In genomic region chr18:57587262-57587661, GRCh38 we compare ENCODE assay signal across 1 cellular context.
TF ChIP-seq lines count a peak whose summit lies in the region.

No MANE protein-coding gene starts in this region.

TF ChIP-seq in H1, 55 proteins besides CTCF, POLR2A, EP300 and RAD21 (continued from another document):
- TF ChIP-seq SRF (IDR thresholded peaks at IDR 0.05; ENCODE audit: low read depth, low read length): no peak
